Comparison of ENCODE assay signal across 1 cellular context in genomic region chr17:34383225-34383615, GRCh38.
TF ChIP-seq lines count a peak whose summit lies in the region.

No MANE protein-coding gene starts in this region.

TF ChIP-seq in endothelial cell of umbilical vein, 7 proteins besides CTCF, POLR2A, EP300 and RAD21:
- no peak for TF ChIP-seq JUN (IDR thresholded peaks at IDR 0.05; ENCODE audit: borderline replicate concordance, insufficient read depth, insufficient read length, low read depth)
- TF ChIP-seq FOS (IDR thresholded peaks at IDR 0.05; ENCODE audit: borderline replicate concordance, insufficient read depth, low read length), result no peak
- TF ChIP-seq EZH2 (IDR thresholded peaks at IDR 0.05; ENCODE audit: borderline replicate concordance, low read depth, low read length, severe bottlenecking), result no peak
- no peak for TF ChIP-seq MAX (IDR thresholded peaks at IDR 0.05; ENCODE audit: insufficient read depth, insufficient read length)
- no peak for TF ChIP-seq MYC (IDR thresholded peaks at IDR 0.05; ENCODE audit: low read depth, low read length)
- no peak for TF ChIP-seq GATA2 (IDR thresholded peaks at IDR 0.05; ENCODE audit: insufficient read depth, insufficient read length, low read depth, low read length)
- no peak for TF ChIP-seq POLR2AphosphoS5 (IDR thresholded peaks at IDR 0.05; ENCODE audit: insufficient read depth, low read depth, low read length)
